1 cellular context compared by ENCODE assay signal in the genomic region with DNA sequence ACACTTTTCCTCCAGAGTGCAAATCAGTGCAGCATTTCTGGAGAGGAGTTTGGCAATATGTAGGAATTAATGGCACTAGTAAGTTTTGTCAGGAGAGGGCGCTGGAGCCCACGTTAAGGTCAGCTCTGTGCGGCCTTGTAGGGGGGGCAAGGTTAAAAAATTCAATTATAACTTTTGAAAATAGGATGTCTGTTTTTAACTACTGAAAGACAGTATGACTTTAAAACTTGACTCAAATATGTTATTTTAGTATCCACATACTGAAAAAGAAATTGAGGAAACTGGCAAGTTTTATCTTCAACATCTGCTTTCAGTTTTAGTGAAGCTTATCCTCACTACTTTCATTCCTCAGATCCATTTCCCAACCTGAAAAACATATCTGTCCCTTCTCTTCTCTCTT.
TF ChIP-seq lines count a peak whose summit lies in the region.

No MANE protein-coding gene starts in this region.

TF ChIP-seq in K562, 482 proteins besides CTCF, POLR2A, EP300 and RAD21 (continued from another document):
- TF ChIP-seq ZNF507 (tag; conservative IDR thresholded peaks at IDR 0.05) (no peak), TSC22D4 (tag; IDR thresholded peaks at IDR 0.05) (no peak), ZNF134 (CRISPR knock-in tag; conservative IDR thresholded peaks at IDR 0.05) (no peak), ZNF668 (CRISPR knock-in tag; IDR thresholded peaks at IDR 0.05) (no peak), SLC30A9 (CRISPR knock-in tag; IDR thresholded peaks at IDR 0.05) (no peak), BRD4 (IDR thresholded peaks at IDR 0.05) (no peak), ZNF121 (CRISPR knock-in tag; conservative IDR thresholded peaks at IDR 0.05) (no peak), RAD51 (IDR thresholded peaks at IDR 0.05; ENCODE audit: borderline replicate concordance, low read depth) (no peak), POLR2H (tag; IDR thresholded peaks at IDR 0.05; ENCODE audit: low read depth) (no peak)
- TF ChIP-seq, protein P1, sequence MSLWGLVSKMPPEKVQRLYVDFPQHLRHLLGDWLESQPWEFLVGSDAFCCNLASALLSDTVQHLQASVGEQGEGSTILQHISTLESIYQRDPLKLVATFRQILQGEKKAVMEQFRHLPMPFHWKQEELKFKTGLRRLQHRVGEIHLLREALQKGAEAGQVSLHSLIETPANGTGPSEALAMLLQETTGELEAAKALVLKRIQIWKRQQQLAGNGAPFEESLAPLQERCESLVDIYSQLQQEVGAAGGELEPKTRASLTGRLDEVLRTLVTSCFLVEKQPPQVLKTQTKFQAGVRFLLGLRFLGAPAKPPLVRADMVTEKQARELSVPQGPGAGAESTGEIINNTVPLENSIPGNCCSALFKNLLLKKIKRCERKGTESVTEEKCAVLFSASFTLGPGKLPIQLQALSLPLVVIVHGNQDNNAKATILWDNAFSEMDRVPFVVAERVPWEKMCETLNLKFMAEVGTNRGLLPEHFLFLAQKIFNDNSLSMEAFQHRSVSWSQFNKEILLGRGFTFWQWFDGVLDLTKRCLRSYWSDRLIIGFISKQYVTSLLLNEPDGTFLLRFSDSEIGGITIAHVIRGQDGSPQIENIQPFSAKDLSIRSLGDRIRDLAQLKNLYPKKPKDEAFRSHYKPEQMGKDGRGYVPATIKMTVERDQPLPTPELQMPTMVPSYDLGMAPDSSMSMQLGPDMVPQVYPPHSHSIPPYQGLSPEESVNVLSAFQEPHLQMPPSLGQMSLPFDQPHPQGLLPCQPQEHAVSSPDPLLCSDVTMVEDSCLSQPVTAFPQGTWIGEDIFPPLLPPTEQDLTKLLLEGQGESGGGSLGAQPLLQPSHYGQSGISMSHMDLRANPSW (CRISPR knock-in tag; IDR thresholded peaks at IDR 0.05) = no peak
TF ChIP-seq in K562: peak in this region for 0.
